In the genomic region with DNA sequence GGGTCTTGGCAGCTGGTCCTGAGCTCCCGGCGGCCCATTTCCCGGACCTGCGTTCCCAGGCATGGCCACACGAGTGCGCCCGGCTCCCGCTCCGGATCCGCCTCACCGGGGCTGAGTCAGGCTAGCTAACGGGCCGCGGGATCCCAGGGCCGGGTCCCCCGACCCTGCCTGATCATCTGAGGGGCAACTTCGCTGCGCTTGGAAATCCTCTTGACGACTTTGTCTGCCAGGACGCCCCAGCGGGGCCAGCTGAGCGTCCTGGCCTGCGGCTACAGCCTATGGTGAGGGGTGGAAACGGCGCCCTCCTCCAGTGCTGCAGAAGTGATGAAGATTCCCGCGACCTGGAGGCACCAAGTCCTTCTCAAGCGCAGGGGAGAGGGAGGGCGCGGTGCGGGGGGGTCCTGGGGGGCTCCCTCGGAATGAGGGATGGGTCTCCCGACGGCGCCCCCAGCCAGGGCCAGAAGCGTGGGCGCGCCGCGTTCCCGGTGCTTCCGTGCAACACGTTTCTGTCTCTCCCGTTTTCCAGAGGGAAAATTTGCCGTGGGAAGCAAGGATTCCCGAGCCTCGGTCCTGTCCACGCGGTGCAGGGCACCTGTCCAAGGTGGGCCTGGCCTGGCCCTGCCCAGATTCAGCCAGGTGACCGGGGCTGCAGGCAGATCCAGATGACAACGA, we compare ENCODE assay signal across 8 cellular contexts.
A peak's percentile ranks its signal among the peaks of the same experiment; 100 is the strongest.
DNase-seq lines count a peak whose midpoint lies in the region; ATAC-seq, FAIRE-seq and TF ChIP-seq lines count a peak whose summit lies in the region.

No MANE protein-coding gene starts in this region.

- H3K9ac ChIP-seq in rectal smooth muscle tissue (ENCODE audit: low read length): no peak overlapping the region

- ATAC-seq in HG03354 (IDR thresholded peaks at IDR 0.05; ENCODE audit: poor library complexity, severe bottlenecking, unreplicated experiment): peak; percentile 84
- peak; percentile 80 for ATAC-seq in left ventricle myocardium superior

- H3K4me1 ChIP-seq in rectal smooth muscle tissue (ENCODE audit: control insufficient read depth, insufficient read depth, low read length) (no peaks in the 10 kb centered on the region), uterus (no peaks in the 10 kb centered on the region)

- no peak for FAIRE-seq in GM19239 (lab: Jason Lieb, UNC)

- H3K27ac ChIP-seq in rectal smooth muscle tissue (ENCODE audit: low read depth, low read length): no peak overlapping the region
- no peak overlapping the region for H3K27ac ChIP-seq in uterus

- H3K36me3 ChIP-seq in BJ (ENCODE audit: control insufficient read depth, insufficient read depth, low read length): no peaks in the 10 kb centered on the region
- no peaks in the 10 kb centered on the region for H3K36me3 ChIP-seq in rectal smooth muscle tissue (ENCODE audit: control insufficient read depth, insufficient read depth, low read length)
- H3K36me3 ChIP-seq in uterus: no peaks in the 10 kb centered on the region

- peak; percentile 87 for TF ChIP-seq CTCF in BJ (IDR thresholded peaks at IDR 0.05; ENCODE audit: insufficient read depth, low read depth, low read length)
- peak; percentile 66 to 81 (median 71) for TF ChIP-seq CTCF in uterus (IDR thresholded peaks at IDR 0.05)

- no peaks in the 10 kb centered on the region for H3K9me3 ChIP-seq in uterus

- intact Hi-C loops in left ventricle myocardium superior (cut with micrococcal nuclease) (no loop called here), uterus (cut with DNase I; ENCODE audit: low total_unique reads) (no loop called here)

- in situ Hi-C loops in SK-MEL-5 (cut with HindIII; ENCODE audit: low pct_unique_long_range_greater_than_20kb, low sequenced_read_pairs): no loop called here

- peak overlapping the region; percentile 65 for H3K4me3 Mint-ChIP-seq in activated naive CD8-positive, alpha-beta T cell treated with anti-CD3 and anti-CD28 coated beads for 36 hours

- CTCF ChIA-PET in BJ (lab: Yijun Ruan, JAX): interaction anchor here (0.6 to 8.5 kb wide), 22 partner anchors 11 to 1838 kb away, joined by 3 to 221 read pairs (median 4); partner anchors contain the start of gene CCSER2

- peaks cover 30% of the 10 kb centered on the region for H3K27me3 Mint-ChIP-seq in activated naive CD8-positive, alpha-beta T cell treated with anti-CD3 and anti-CD28 coated beads for 36 hours

- H3K27me3 ChIP-seq in BJ (ENCODE audit: control insufficient read depth, insufficient read depth, low read length): no peaks in the 10 kb centered on the region
- H3K27me3 ChIP-seq in rectal smooth muscle tissue (ENCODE audit: control insufficient read depth, insufficient read depth, low read length): peaks cover 3% of the 10 kb centered on the region
- H3K27me3 ChIP-seq in uterus: no peaks in the 10 kb centered on the region

- H3K4me3 ChIP-seq in BJ (ENCODE audit: low read depth, low read length): peak overlapping the region; percentile 49
- H3K4me3 ChIP-seq in rectal smooth muscle tissue (ENCODE audit: low read length): peak overlapping the region; percentile 52
- H3K4me3 ChIP-seq in uterus: peak overlapping the region; percentile 16 to 26

- H3K4me1 Mint-ChIP-seq in activated naive CD8-positive, alpha-beta T cell treated with anti-CD3 and anti-CD28 coated beads for 36 hours: peaks cover 14% of the 10 kb centered on the region

- H3K27ac Mint-ChIP-seq in activated naive CD8-positive, alpha-beta T cell treated with anti-CD3 and anti-CD28 coated beads for 36 hours: no peak overlapping the region

- DNase-seq in BJ (ENCODE audit: low read depth) (no peak), GM19239 (ENCODE audit: insufficient read length, low spot score) (peak; percentile 39), SK-MEL-5 (ENCODE audit: low read depth, low spot score) (peak; percentile 56), left ventricle myocardium superior (peak; percentile 76), uterus (peak; percentile 24 to 54)
- DNase-seq in activated naive CD8-positive, alpha-beta T cell treated with anti-CD3 and anti-CD28 coated beads for 36 hours: peak; percentile 73

- TF ChIP-seq POLR2A in uterus (IDR thresholded peaks at IDR 0.05): no peak

- POLR2A ChIA-PET in BJ (lab: Charles Lee): interaction anchor here (0.6 kb wide), 1 partner anchor 270 kb away, joined by 4 read pairs; no protein-coding TSS in a partner anchor

- H3K9me3 Mint-ChIP-seq in activated naive CD8-positive, alpha-beta T cell treated with anti-CD3 and anti-CD28 coated beads for 36 hours: no peaks in the 10 kb centered on the region

- no peaks in the 10 kb centered on the region for H3K36me3 Mint-ChIP-seq in activated naive CD8-positive, alpha-beta T cell treated with anti-CD3 and anti-CD28 coated beads for 36 hours
